28 cellular contexts compared by ENCODE assay signal in the genomic region with DNA sequence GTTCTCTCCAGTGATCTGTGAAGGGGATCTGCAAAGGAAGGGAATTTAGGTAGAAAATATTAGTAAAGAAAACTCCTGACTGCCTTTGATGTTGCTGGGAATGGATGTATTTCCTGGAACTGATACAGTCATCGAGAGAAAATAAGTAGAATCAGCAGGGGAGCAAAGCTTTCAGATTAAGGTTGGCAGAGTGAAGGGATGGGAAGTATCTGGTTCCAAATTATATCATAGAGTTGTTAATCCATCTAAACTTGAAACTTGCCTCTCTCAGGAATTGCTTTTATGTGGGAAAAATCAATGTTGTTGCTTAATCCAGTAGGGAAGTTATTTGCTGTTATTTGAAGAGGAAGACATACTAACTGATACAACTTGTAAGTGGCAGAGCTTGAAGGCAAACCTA. TPM values are rescaled to one million over a fixed set of nuclear protein-coding genes. Genes with fewer than 3 reads are reported as not detected.
DNase-seq lines count a peak whose midpoint lies in the region; FAIRE-seq and TF ChIP-seq lines count a peak whose summit lies in the region.
"Had no signal": no experiment of that assay in that cellular context is flagged by ENCODE, and none has a peak within 500 bp of the region (broad histone marks: within the 10 kb centered on the region; RNA-seq: fewer than 3 reads in every experiment).

No MANE protein-coding gene starts in this region.

- H3K36me3 ChIP-seq in A673 (ENCODE audit: insufficient read depth, low read length, poor library complexity, severe bottlenecking) (no peaks in the 10 kb centered on the region), astrocyte (ENCODE audit: insufficient read depth, low read length) (no peaks in the 10 kb centered on the region)
- H3K36me3 ChIP-seq: SJSA1 had no signal

- H3K9me3 Mint-ChIP-seq in astrocyte (ENCODE audit: unreplicated experiment), result no peaks in the 10 kb centered on the region
- no peaks in the 10 kb centered on the region for H3K9me3 Mint-ChIP-seq in endothelial cell (ENCODE audit: unreplicated experiment)
- H3K9me3 Mint-ChIP-seq in T-helper 2 cell treated with Interferon-gamma antibody and Interleukin-4, amounts not matched to agents 5 μg/mL and 100 μg/mL, for 36 hours, result no peaks in the 10 kb centered on the region

- no peaks in the 10 kb centered on the region for H4K20me1 ChIP-seq in astrocyte (ENCODE audit: insufficient read depth, low read length)

- CTCF ChIA-PET in A673 (lab: Charles Lee), result no interaction called here

- H3K9ac ChIP-seq in astrocyte (ENCODE audit: low read length), result no peak overlapping the region

- H3K4me3 Mint-ChIP-seq in astrocyte (ENCODE audit: unreplicated experiment), result no peak overlapping the region
- no peak overlapping the region for H3K4me3 Mint-ChIP-seq in endothelial cell (ENCODE audit: unreplicated experiment)
- H3K4me3 Mint-ChIP-seq in T-helper 2 cell treated with Interferon-gamma antibody and Interleukin-4, amounts not matched to agents 5 μg/mL and 100 μg/mL, for 36 hours, result no peak overlapping the region
- H3K4me3 Mint-ChIP-seq: CD4-positive, alpha-beta memory T cell had no signal

- H3K27ac Mint-ChIP-seq in astrocyte (ENCODE audit: unreplicated experiment) (no peak overlapping the region), endothelial cell (ENCODE audit: unreplicated experiment) (peak overlapping the region; percentile 7)
- no peak overlapping the region for H3K27ac Mint-ChIP-seq in T-helper 2 cell treated with Interferon-gamma antibody and Interleukin-4, amounts not matched to agents 5 μg/mL and 100 μg/mL, for 36 hours
- H3K27ac Mint-ChIP-seq: CD4-positive, alpha-beta memory T cell had no signal

- no peak overlapping the region for H2AFZ ChIP-seq in astrocyte (ENCODE audit: low read depth, low read length)

- H3K27me3 ChIP-seq in A673 (replicated peaks; ENCODE audit: insufficient read depth, low read depth, low read length, poor library complexity) (no peaks in the 10 kb centered on the region), astrocyte (ENCODE audit: insufficient read depth, low read length) (no peaks in the 10 kb centered on the region)
- H3K27me3 ChIP-seq: SJSA1 had no signal

- POLR2A ChIA-PET in A673 (lab: Charles Lee; ENCODE audit: low non-redundant PET), result no interaction called here

- DNase-seq in A673 (ENCODE audit: low spot score) (peak; percentile 53), NCI-H446 (lab: John Stamatoyannopoulos, UW) (peak; percentile 19 to 43), astrocyte (ENCODE audit: low read depth) (peak; percentile 41), endothelial cell (ENCODE audit: low spot score) (no peak), NCI-H1092 treated with DMSO at 0.1 percent for 48 hours (lab: John Stamatoyannopoulos, UW) (no peak)
- no peak for DNase-seq in T-helper 2 cell treated with Interferon-gamma antibody and Interleukin-4, amounts not matched to agents 5 μg/mL and 100 μg/mL, for 36 hours (ENCODE audit: low spot score)
- no peak for DNase-seq in activated CD8-positive, alpha-beta memory T cell treated with anti-CD3 and anti-CD28 coated beads for 24 hours
- no peak for DNase-seq in activated CD4-positive, alpha-beta T cell treated with anti-CD3 and anti-CD28 coated beads, Interleukin-2, amount 50 U/mL, for 48 hours
- DNase-seq: C1 segment of cervical spinal cord; CD4-positive, alpha-beta memory T cell; COR-L47; DMS79; EL; GF-D8; Karpas-422; NCI-H1105; NCI-H146; NCI-H1930; NCI-H2107; NCI-H226; NCI-H524 treated with DMSO at 0.1 percent for 48 hours; Right ventricle myocardium superior; RPMI8226 had no signal

- peak overlapping the region; percentile 41 for H3K27ac ChIP-seq in A673 (ENCODE audit: low read depth, low read length, poor library complexity, severe bottlenecking)
- peak overlapping the region; percentile 17 for H3K27ac ChIP-seq in astrocyte (ENCODE audit: low read depth, low read length)
- H3K27ac ChIP-seq: HL-60, SJSA1 had no signal

- H3K4me1 ChIP-seq in A673 (ENCODE audit: insufficient read depth, low read length, poor library complexity, severe bottlenecking) (peaks cover 24% of the 10 kb centered on the region), astrocyte (ENCODE audit: insufficient read depth, low read length) (peaks cover 23% of the 10 kb centered on the region)
- H3K4me1 ChIP-seq: SJSA1 had no signal

- H3K36me3 Mint-ChIP-seq in astrocyte (ENCODE audit: low read depth, unreplicated experiment), result no peaks in the 10 kb centered on the region
- no peaks in the 10 kb centered on the region for H3K36me3 Mint-ChIP-seq in endothelial cell (ENCODE audit: low read depth, unreplicated experiment)
- H3K36me3 Mint-ChIP-seq in T-helper 2 cell treated with Interferon-gamma antibody and Interleukin-4, amounts not matched to agents 5 μg/mL and 100 μg/mL, for 36 hours (ENCODE audit: low read depth), result no peaks in the 10 kb centered on the region
- H3K36me3 Mint-ChIP-seq: CD4-positive, alpha-beta memory T cell had no signal

- H3K9me3 ChIP-seq in A673 (ENCODE audit: low read depth, low read length, poor library complexity, severe bottlenecking), result no peaks in the 10 kb centered on the region
- H3K9me3 ChIP-seq in astrocyte (ENCODE audit: insufficient read depth, low read depth, low read length), result no peaks in the 10 kb centered on the region
- H3K9me3 ChIP-seq: SJSA1 had no signal

- no TSS peak for BruUV-seq in A673 (replicated peaks; lab: Mats Ljungman, UMichigan)

- peaks cover 83% of the 10 kb centered on the region for H3K79me2 ChIP-seq in astrocyte (ENCODE audit: insufficient read depth, low read length)

- intact Hi-C loops in A673 (cut with micrococcal nuclease; ENCODE audit: unreplicated experiment), result no loop called here

- H3K4me3 ChIP-seq in A673 (ENCODE audit: low read depth, low read length, poor library complexity, severe bottlenecking) (no peak overlapping the region), astrocyte (ENCODE audit: insufficient read depth, low read depth, low read length) (no peak overlapping the region)
- H3K4me3 ChIP-seq: SJSA1 had no signal

- TF ChIP-seq CTCF in A673 (conservative IDR thresholded peaks at IDR 0.05; ENCODE audit: low read depth, low read length) (no peak), astrocyte (IDR thresholded peaks at IDR 0.05; ENCODE audit: insufficient read depth, low read depth, low read length) (no peak), endothelial cell (IDR thresholded peaks at IDR 0.05; ENCODE audit: unreplicated experiment) (no peak)

- H3K4me2 ChIP-seq in astrocyte (ENCODE audit: low read length), result peak overlapping the region; percentile 31

- H3K4me1 Mint-ChIP-seq in astrocyte (ENCODE audit: low read depth, unreplicated experiment), result peaks cover 11% of the 10 kb centered on the region
- no peaks in the 10 kb centered on the region for H3K4me1 Mint-ChIP-seq in endothelial cell (ENCODE audit: unreplicated experiment)
- H3K4me1 Mint-ChIP-seq in T-helper 2 cell treated with Interferon-gamma antibody and Interleukin-4, amounts not matched to agents 5 μg/mL and 100 μg/mL, for 36 hours (ENCODE audit: low read depth), result no peaks in the 10 kb centered on the region
- H3K4me1 Mint-ChIP-seq: CD4-positive, alpha-beta memory T cell had no signal

- FAIRE-seq in astrocyte (lab: Jason Lieb, UNC), result no peak
- FAIRE-seq: A204.1, GM12891 had no signal

- no peaks in the 10 kb centered on the region for H3K27me3 Mint-ChIP-seq in astrocyte (ENCODE audit: low read depth, unreplicated experiment)
- no peaks in the 10 kb centered on the region for H3K27me3 Mint-ChIP-seq in endothelial cell (ENCODE audit: unreplicated experiment)
- H3K27me3 Mint-ChIP-seq in T-helper 2 cell treated with Interferon-gamma antibody and Interleukin-4, amounts not matched to agents 5 μg/mL and 100 μg/mL, for 36 hours (ENCODE audit: low read depth), result no peaks in the 10 kb centered on the region
- H3K27me3 Mint-ChIP-seq: CD4-positive, alpha-beta memory T cell had no signal

RNA-seq across cellular contexts. Expression of gene EPHA5, which starts 19.3 kb away (rescaled TPM):
- total RNA-seq in A673 (2021) (5.0 and 6.0 TPM in 2 replicates), astrocyte (1.2 and 1.3 TPM in 2 replicates), endothelial cell (ENCODE audit: unreplicated experiment) (not detected)
- total RNA-seq: CD4-positive, alpha-beta memory T cell; HT-29 had no signal

Comparison
In these comparisons a context has a peak if more than half of its experiments do, and no peak if none do; other contexts are left out.
1. DNase-seq: peak in A673 (single experiment), NCI-H446 (2 of 2) and astrocyte (single experiment); none in endothelial cell (single experiment), T-helper 2 cell treated with Interferon-gamma antibody and Interleukin-4, amounts not matched to agents 5 μg/mL and 100 μg/mL, for 36 hours (single experiment), activated CD8-positive, alpha-beta memory T cell treated with anti-CD3 and anti-CD28 coated beads for 24 hours (single experiment), activated CD4-positive, alpha-beta T cell treated with anti-CD3 and anti-CD28 coated beads, Interleukin-2, amount 50 U/mL, for 48 hours (0 of 2) and NCI-H1092 treated with DMSO at 0.1 percent for 48 hours (single experiment).